ENCODE assay signal across 25 cellular contexts in genomic region chr2:142445023-142445422, GRCh38.
"Had no signal": no experiment of that assay in that cellular context is flagged by ENCODE, and none has a peak within 500 bp of the region (broad histone marks: within the 10 kb centered on the region; RNA-seq: fewer than 3 reads in every experiment).

No MANE protein-coding gene starts in this region.

- ATAC-seq: effector memory CD8-positive, alpha-beta T cell; esophagus mucosa; foreskin keratinocyte; gastrocnemius medialis; gastroesophageal sphincter; heart left ventricle; heart right ventricle had no signal

- H3K9me3 ChIP-seq: colonic mucosa, esophagus muscularis mucosa, esophagus squamous epithelium, gastrocnemius medialis, gastroesophageal sphincter, heart left ventricle, heart right ventricle had no signal

- H3K79me2 ChIP-seq: hepatocyte had no signal

- H2AFZ ChIP-seq: hepatocyte had no signal

- H3K4me3 ChIP-seq: colonic mucosa, coronary artery, dorsolateral prefrontal cortex, esophagus muscularis mucosa, esophagus squamous epithelium, gastrocnemius medialis, gastroesophageal sphincter, heart left ventricle, heart right ventricle, hepatocyte had no signal

- H3K27me3 ChIP-seq: colonic mucosa, esophagus muscularis mucosa, esophagus squamous epithelium, foreskin keratinocyte, gastrocnemius medialis, gastroesophageal sphincter, heart left ventricle, heart right ventricle, hepatocyte had no signal

- H3K36me3 ChIP-seq: colonic mucosa, esophagus muscularis mucosa, esophagus squamous epithelium, gastrocnemius medialis, gastroesophageal sphincter, heart left ventricle, heart right ventricle had no signal

- H3K4me1 ChIP-seq: colonic mucosa, esophagus muscularis mucosa, esophagus squamous epithelium, foreskin keratinocyte, gastrocnemius medialis, gastroesophageal sphincter, heart left ventricle, heart right ventricle had no signal

- H3K4me2 ChIP-seq: hepatocyte had no signal

- DNase-seq: colonic mucosa; cortex of kidney; dermis blood vessel endothelial cell; dorsolateral prefrontal cortex; effector CD4-positive, alpha-beta T cell; effector CD8-positive, alpha-beta T cell; effector memory CD4-positive, alpha-beta T cell; effector memory CD8-positive, alpha-beta T cell; endodermal cell; erythroblast; esophagus squamous epithelium; foreskin fibroblast; foreskin keratinocyte; foreskin melanocyte; gastrocnemius medialis; glutamatergic neuron; head of caudate nucleus; heart left ventricle; heart right ventricle had no signal

- H3K27ac ChIP-seq: colonic mucosa, coronary artery, dorsolateral prefrontal cortex, epithelial cell of prostate, esophagus muscularis mucosa, esophagus squamous epithelium, foreskin keratinocyte, gastrocnemius medialis, gastroesophageal sphincter, heart left ventricle, heart right ventricle, hepatocyte had no signal
